ENCODE assay signal across 19 cellular contexts in the genomic region with DNA sequence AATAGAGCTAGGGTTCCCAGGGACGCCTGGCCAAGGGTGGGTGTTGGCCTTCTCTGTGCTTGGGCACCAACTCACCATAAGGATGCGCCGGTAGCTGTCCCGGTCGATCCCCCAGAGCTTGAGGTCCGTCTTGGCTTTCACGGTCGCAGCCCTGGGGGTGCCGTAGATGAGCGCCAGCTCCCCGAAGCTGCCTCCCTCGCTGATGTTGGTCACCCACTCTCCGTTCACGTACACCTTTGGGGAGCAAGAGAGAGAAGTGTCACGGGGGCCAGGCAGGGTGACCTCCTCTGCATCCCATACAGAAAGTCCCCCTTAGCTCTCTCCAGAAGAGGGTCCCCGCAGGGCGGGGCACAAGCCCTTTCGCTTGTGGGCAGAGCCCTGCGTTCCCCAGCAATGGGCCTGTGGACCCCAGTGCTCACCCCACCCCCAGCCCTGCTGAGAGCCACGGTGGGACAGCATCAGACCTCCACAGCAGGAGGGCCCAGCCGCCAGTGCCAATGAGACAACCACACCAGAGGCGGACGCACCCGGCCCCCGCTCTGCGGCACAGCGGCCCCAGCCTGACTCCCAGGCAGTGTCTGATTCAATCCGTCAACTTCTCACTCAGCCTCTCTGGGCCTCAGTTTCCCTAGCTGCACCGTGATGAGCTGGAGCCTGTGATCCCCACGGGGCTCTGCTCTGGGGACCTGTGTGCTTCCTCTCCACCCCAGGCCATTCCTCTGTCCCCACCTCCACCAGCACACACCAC.
DNase-seq lines count a peak whose midpoint lies in the region; ATAC-seq lines count a peak whose summit lies in the region.
"Had no signal": no experiment of that assay in that cellular context is flagged by ENCODE, and none has a peak within 500 bp of the region (broad histone marks: within the 10 kb centered on the region; RNA-seq: fewer than 3 reads in every experiment).

No MANE protein-coding gene starts in this region.

- H3K9me3 Mint-ChIP-seq in activated T-helper 2 cell treated with anti-CD3 and anti-CD28 coated beads, Interferon-gamma antibody, Interleukin-2, Interleukin-4, amounts not matched to agents 10 μg/mL and 5 μg/mL and 100 μg/mL, durations not matched to agents 14 hours and 24 hours and 36 hours: peaks cover 4% of the 10 kb centered on the region
- H3K9me3 Mint-ChIP-seq in immature natural killer cell (no peaks in the 10 kb centered on the region), T-cell (no peaks in the 10 kb centered on the region)
- H3K9me3 Mint-ChIP-seq: H9 had no signal

- POLR2A ChIA-PET in T-cell (lab: Charles Lee): no interaction called here

- H3K27ac ChIP-seq in temporal lobe (ENCODE audit: low read depth, low read length): peak overlapping the region; percentile 61
- H3K27ac ChIP-seq: PC-9 had no signal

- peaks cover 23% of the 10 kb centered on the region for H3K36me3 Mint-ChIP-seq in activated T-helper 2 cell treated with anti-CD3 and anti-CD28 coated beads, Interferon-gamma antibody, Interleukin-2, Interleukin-4, amounts not matched to agents 10 μg/mL and 5 μg/mL and 100 μg/mL, durations not matched to agents 14 hours and 24 hours and 36 hours (ENCODE audit: low read depth)
- H3K36me3 Mint-ChIP-seq in immature natural killer cell (peaks cover 0 to 3% (median 0%) of the 10 kb centered on the region in 3 donors), T-cell (peaks cover 4% of the 10 kb centered on the region)
- H3K36me3 Mint-ChIP-seq: CD4-positive, CD25-positive, alpha-beta regulatory T cell had no signal

- peaks cover 27% of the 10 kb centered on the region for H3K4me1 Mint-ChIP-seq in activated T-helper 2 cell treated with anti-CD3 and anti-CD28 coated beads, Interferon-gamma antibody, Interleukin-2, Interleukin-4, amounts not matched to agents 10 μg/mL and 5 μg/mL and 100 μg/mL, durations not matched to agents 14 hours and 24 hours and 36 hours (ENCODE audit: low read depth)
- H3K4me1 Mint-ChIP-seq in immature natural killer cell: peaks cover 39% of the 10 kb centered on the region in 2 donors
- H3K4me1 Mint-ChIP-seq in T-cell: peaks cover 15 to 31% (median 27%) of the 10 kb centered on the region in 3 donors

- H3K27me3 Mint-ChIP-seq in activated T-helper 2 cell treated with anti-CD3 and anti-CD28 coated beads, Interferon-gamma antibody, Interleukin-2, Interleukin-4, amounts not matched to agents 10 μg/mL and 5 μg/mL and 100 μg/mL, durations not matched to agents 14 hours and 24 hours and 36 hours (ENCODE audit: low read depth): no peaks in the 10 kb centered on the region
- H3K27me3 Mint-ChIP-seq in immature natural killer cell (ENCODE audit: low read depth in 3 of 3): peaks cover 2 to 10% (median 7%) of the 10 kb centered on the region in 3 donors
- H3K27me3 Mint-ChIP-seq in T-cell: no peaks in the 10 kb centered on the region
- H3K27me3 Mint-ChIP-seq: CD4-positive, CD25-positive, alpha-beta regulatory T cell had no signal

- H3K27ac Mint-ChIP-seq in activated T-helper 2 cell treated with anti-CD3 and anti-CD28 coated beads, Interferon-gamma antibody, Interleukin-2, Interleukin-4, amounts not matched to agents 10 μg/mL and 5 μg/mL and 100 μg/mL, durations not matched to agents 14 hours and 24 hours and 36 hours: peak overlapping the region; percentile 52
- H3K27ac Mint-ChIP-seq in immature natural killer cell (peak overlapping the region in 5 of 6 donors; percentile 78 to 92 (median 91)), T-cell (no peak overlapping the region)

- peak; percentile 16 for DNase-seq in left ventricle myocardium superior
- no peak for DNase-seq in cardiac septum (ENCODE audit: low spot score)
- DNase-seq in activated T-helper 2 cell treated with anti-CD3 and anti-CD28 coated beads, Interferon-gamma antibody, Interleukin-2, Interleukin-4, amounts not matched to agents 10 μg/mL and 5 μg/mL and 100 μg/mL, durations not matched to agents 14 hours and 24 hours and 36 hours (ENCODE audit: low spot score): no peak
- DNase-seq in immature natural killer cell: no peak
- DNase-seq in DMS53 (lab: John Stamatoyannopoulos, UW): no peak
- DNase-seq in T-cell: no peak
- DNase-seq: AML-193; Caco-2; CD4-positive, CD25-positive, alpha-beta regulatory T cell; DMS153; H9; IMR-90; Karpas-422; MG63; NCI-H1092; NCI-H2081 treated with DMSO at 0.1 percent for 48 hours; NCI-H510A treated with DMSO at 0.1 percent for 48 hours; PC-9 had no signal

- intact Hi-C loops in left ventricle myocardium superior (cut with micrococcal nuclease): no loop called here
- intact Hi-C loops in cardiac septum (cut with DNase I): no loop called here
- intact Hi-C loops in activated T-helper 2 cell treated with anti-CD3 and anti-CD28 coated beads, Interferon-gamma antibody, Interleukin-2, Interleukin-4, amounts not matched to agents 10 μg/mL and 5 μg/mL and 100 μg/mL, durations not matched to agents 14 hours and 24 hours and 36 hours (cut with micrococcal nuclease): no loop called here

- no peak overlapping the region for H3K4me3 Mint-ChIP-seq in activated T-helper 2 cell treated with anti-CD3 and anti-CD28 coated beads, Interferon-gamma antibody, Interleukin-2, Interleukin-4, amounts not matched to agents 10 μg/mL and 5 μg/mL and 100 μg/mL, durations not matched to agents 14 hours and 24 hours and 36 hours (ENCODE audit: low read depth)
- peak overlapping the region in 1 of 5 donors; percentile 10 for H3K4me3 Mint-ChIP-seq in immature natural killer cell
- H3K4me3 Mint-ChIP-seq in T-cell: no peak overlapping the region
- H3K4me3 Mint-ChIP-seq: H9 had no signal

- CTCF ChIA-PET in T-cell (lab: Charles Lee): no interaction called here

- ATAC-seq in left ventricle myocardium superior: no peak
- ATAC-seq in T-cell (replicated peaks in 1 of 4): no peak

Comparison
In these comparisons a context has a peak if more than half of its experiments do, and no peak if none do; other contexts are left out.
1. H3K27ac Mint-ChIP-seq: peak in activated T-helper 2 cell treated with anti-CD3 and anti-CD28 coated beads, Interferon-gamma antibody, Interleukin-2, Interleukin-4, amounts not matched to agents 10 μg/mL and 5 μg/mL and 100 μg/mL, durations not matched to agents 14 hours and 24 hours and 36 hours (single experiment) and immature natural killer cell (5 of 6); none in T-cell (0 of 2).